ENCODE assay signal across 2 cellular contexts in the genomic region with DNA sequence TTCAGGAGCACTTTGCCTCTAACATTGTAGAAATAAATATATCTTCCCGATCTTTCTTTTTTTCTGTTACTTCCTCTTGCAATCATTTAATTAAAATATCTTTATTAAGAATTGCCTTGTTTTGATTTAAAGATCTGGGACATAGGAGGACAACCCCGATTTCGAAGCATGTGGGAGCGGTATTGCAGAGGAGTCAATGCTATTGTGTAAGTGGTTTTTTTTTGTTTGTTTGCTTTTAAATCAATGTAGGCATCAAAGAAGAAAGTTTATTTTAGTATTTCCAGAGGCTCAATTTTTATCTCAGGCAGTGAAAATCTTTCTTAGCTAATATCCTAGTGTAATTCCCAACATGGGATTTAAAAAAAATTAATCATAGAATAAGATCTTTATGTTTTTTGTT.
TF ChIP-seq lines count a peak whose summit lies in the region.

No MANE protein-coding gene starts in this region.

TF ChIP-seq in HepG2, 621 proteins besides CTCF, POLR2A, EP300 and RAD21:
- no peak for TF ChIP-seq CAMTA2 (CRISPR knock-in tag; IDR thresholded peaks at IDR 0.05; ENCODE audit: borderline replicate concordance)

TF ChIP-seq in GM12878, 131 proteins besides CTCF, POLR2A, EP300 and RAD21:
- TF ChIP-seq MEF2A (IDR thresholded peaks at IDR 0.05; ENCODE audit: insufficient read depth, low read depth, low read length) (no peak), SIN3A (IDR thresholded peaks at IDR 0.05; ENCODE audit: low read depth, low read length) (no peak), GATAD2B (conservative IDR thresholded peaks at IDR 0.05; ENCODE audit: low read depth) (no peak), IRF5 (IDR thresholded peaks at IDR 0.05; ENCODE audit: borderline replicate concordance) (no peak), ZNF274 (IDR thresholded peaks at IDR 0.05; ENCODE audit: insufficient read depth, insufficient read length) (no peak)
